8 cellular contexts compared by ENCODE assay signal in the genomic region with DNA sequence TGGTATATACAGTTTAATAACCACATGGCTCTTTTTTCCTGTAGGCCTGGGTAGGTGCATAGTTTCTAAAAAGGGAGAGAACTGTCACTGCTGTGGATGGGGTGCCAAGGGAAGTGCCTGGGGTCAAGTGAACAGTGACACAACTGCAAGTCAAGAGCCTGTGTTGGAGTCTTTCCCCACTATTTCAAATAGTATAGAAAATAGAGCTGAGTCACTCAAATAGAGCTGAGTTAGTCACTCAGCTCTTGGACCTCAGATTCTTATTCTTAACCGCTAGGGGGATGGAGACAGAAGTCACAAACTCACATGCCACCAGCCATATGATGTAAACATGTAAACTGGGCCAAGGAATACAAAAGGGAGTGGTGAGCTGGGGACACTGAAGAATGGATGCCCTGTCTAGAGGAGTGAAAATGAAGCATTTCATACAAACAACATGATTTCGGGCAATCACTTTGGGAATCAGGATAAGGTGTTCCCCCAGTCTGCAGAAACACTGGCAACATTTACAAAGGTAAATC. TPM values are rescaled to one million over a fixed set of nuclear protein-coding genes. Genes with fewer than 3 reads are reported as not detected.
DNase-seq lines count a peak whose midpoint lies in the region; ATAC-seq, FAIRE-seq and TF ChIP-seq lines count a peak whose summit lies in the region.

No MANE protein-coding gene starts in this region.

- H2AFZ ChIP-seq in OCI-LY7 (ENCODE audit: low read length): no peak overlapping the region

- H3K9me3 ChIP-seq in OCI-LY7 (ENCODE audit: low read length): no peaks in the 10 kb centered on the region
- no peaks in the 10 kb centered on the region for H3K9me3 ChIP-seq in breast epithelium
- H3K9me3 ChIP-seq in left lung: no peaks in the 10 kb centered on the region

- peaks cover 6% of the 10 kb centered on the region for H3K36me3 ChIP-seq in OCI-LY7 (ENCODE audit: insufficient read depth, low read length)
- H3K36me3 ChIP-seq in breast epithelium: no peaks in the 10 kb centered on the region
- H3K36me3 ChIP-seq in left lung: peaks cover 0 to 30% of the 10 kb centered on the region in 2 donors

- FAIRE-seq in H54 (lab: Jason Lieb, UNC): no peak

- TF ChIP-seq CTCF in OCI-LY7 (conservative IDR thresholded peaks at IDR 0.05; ENCODE audit: low read length) (no peak), breast epithelium (IDR thresholded peaks at IDR 0.05) (peak in 2 of 3 donors; percentile 44 to 62), left lung (IDR thresholded peaks at IDR 0.05) (peak; percentile 41 to 77)

- TF ChIP-seq POLR2A in H54 (IDR thresholded peaks at IDR 0.05; ENCODE audit: low read depth, low read length) (no peak), breast epithelium (IDR thresholded peaks at IDR 0.05) (no peak)

- H3K27ac ChIP-seq in OCI-LY7 (ENCODE audit: low read depth, low read length, poor library complexity, severe bottlenecking): no peak overlapping the region
- H3K27ac ChIP-seq in breast epithelium: peak overlapping the region in 1 of 2 donors; percentile 21
- peak overlapping the region in 1 of 2 donors; percentile 58 for H3K27ac ChIP-seq in left lung

- DNase-seq in DMS53 (lab: John Stamatoyannopoulos, UW) (peak; percentile 82), H54 (ENCODE audit: insufficient read length, low spot score) (peak; percentile 72), OCI-LY7 (ENCODE audit: low spot score) (peak; percentile 18), breast epithelium (ENCODE audit: low spot score in 2 of 2) (no peak), left lung (no peak), posterior cingulate gyrus (no peak)
- DNase-seq in stimulated activated CD4-positive, alpha-beta T cell treated with anti-CD3 and anti-CD28 coated beads, Interleukin-4, amount 100 ng/mL, for 1 hour: no peak

- no peak overlapping the region for H3K4me2 ChIP-seq in OCI-LY7 (ENCODE audit: low read length)

- no TSS peak for BruUV-seq in OCI-LY7 (replicated peaks; lab: Mats Ljungman, UMichigan)

- H3K79me2 ChIP-seq in OCI-LY7 (ENCODE audit: insufficient read depth, low read depth, low read length): no peaks in the 10 kb centered on the region

- POLR2A ChIA-PET in OCI-LY7 (lab: Charles Lee): interaction anchor here (1.2 to 3.7 kb wide), 2 partner anchors 25 to 62 kb away, joined by 3 to 29 read pairs; no protein-coding TSS in a partner anchor

- intact Hi-C loops in OCI-LY7 (cut with micrococcal nuclease; ENCODE audit: unreplicated experiment) (no loop called here), breast epithelium (cut with DNase I; ENCODE audit: low total_unique reads) (loop anchor here (10.0 kb wide), 1 partner anchor 887 kb away; no protein-coding TSS in a partner anchor), left lung (cut with DNase I) (no loop called here), posterior cingulate gyrus (cut with DNase I) (no loop called here)

- H3K4me3 ChIP-seq in OCI-LY7 (ENCODE audit: low read depth, low read length, poor library complexity, severe bottlenecking): no peak overlapping the region
- H3K4me3 ChIP-seq in breast epithelium: no peak overlapping the region
- H3K4me3 ChIP-seq in left lung: no peak overlapping the region

- no peak for ATAC-seq in left lung
- no peak for ATAC-seq in HG03432 (IDR thresholded peaks at IDR 0.05; ENCODE audit: unreplicated experiment)

- H4K20me1 ChIP-seq in OCI-LY7 (ENCODE audit: insufficient read depth, low read length): no peaks in the 10 kb centered on the region

- H3K4me1 ChIP-seq in OCI-LY7 (ENCODE audit: insufficient read depth, low read length, poor library complexity, severe bottlenecking) (peaks cover 14% of the 10 kb centered on the region), breast epithelium (no peaks in the 10 kb centered on the region), left lung (peaks cover 11 to 38% of the 10 kb centered on the region in 2 donors)

- no peaks in the 10 kb centered on the region for H3K27me3 ChIP-seq in breast epithelium
- no peaks in the 10 kb centered on the region for H3K27me3 ChIP-seq in left lung

- H3K9me2 ChIP-seq in OCI-LY7 (ENCODE audit: insufficient read depth, low read length): no peaks in the 10 kb centered on the region

- CTCF ChIA-PET in OCI-LY7 (lab: Charles Lee; ENCODE audit: unreplicated experiment): interaction anchor here (1.0 to 1.4 kb wide), 2 partner anchors 25 to 30 kb away, joined by 3 to 4 read pairs; no protein-coding TSS in a partner anchor

RNA-seq across cellular contexts. Expression of a gene that starts 2.1 kb away (rescaled TPM):
- total RNA-seq in OCI-LY7 (2014; rRNA removed; shearing (Covaris generic)): 8.4 and 11.1 TPM in 2 replicates
- total RNA-seq in OCI-LY7 (2022): 9.9 and 12.2 TPM in 2 replicates
- total RNA-seq in breast epithelium: 10 to 100 TPM; 23.6 to 64.6 (median 24.9) TPM
- 10 to 100 TPM; 22.0 to 55.8 TPM for total RNA-seq in left lung

RNA-seq across cellular contexts. Expression of a gene that starts 30.5 kb away (rescaled TPM):
- not detected in 2 replicates for total RNA-seq in OCI-LY7 (2014; rRNA removed; shearing (Covaris generic))
- 8.9 and 13.2 TPM in 2 replicates for total RNA-seq in OCI-LY7 (2022)
- total RNA-seq in breast epithelium: 100 to 1,000 TPM; 100 to 146 (median 137) TPM
- total RNA-seq in left lung: 100 to 1,000 TPM in 1 of 2 donors, 10 to 100 TPM in 1; 99.3 to 134 TPM

Comparison
In these comparisons a context has a peak if more than half of its experiments do, and no peak if none do; other contexts are left out.
1. DNase-seq: peak in DMS53 (single experiment), H54 (single experiment) and OCI-LY7 (single experiment); none in breast epithelium (0 of 2), left lung (0 of 2), posterior cingulate gyrus (0 of 10) and stimulated activated CD4-positive, alpha-beta T cell treated with anti-CD3 and anti-CD28 coated beads, Interleukin-4, amount 100 ng/mL, for 1 hour (single experiment).
2. RNA of a gene that starts 30.5 kb away (total RNA-seq): 100 to 146 TPM in breast epithelium and 99.3 to 134 TPM in left lung; 8.9 to 13.2 TPM in OCI-LY7; every median in the first group is over 4 times any median in the second.